Comparison of ENCODE assay signal across 31 cellular contexts in the genomic region with DNA sequence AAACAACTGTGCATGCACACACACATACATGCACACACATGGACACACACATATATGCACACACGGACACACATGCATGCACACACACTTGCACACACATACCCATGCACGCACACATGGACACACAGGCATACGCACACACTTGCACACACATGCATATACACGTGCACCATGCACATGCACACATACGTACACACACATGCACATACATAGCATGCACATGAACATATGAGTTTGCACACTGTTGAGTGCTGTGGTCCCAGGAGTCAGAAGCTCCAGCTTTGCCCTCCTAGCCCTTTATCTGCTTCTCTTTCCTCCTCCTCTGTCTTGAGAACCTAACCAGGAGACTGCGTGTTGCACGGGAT. TPM values are rescaled to one million over a fixed set of nuclear protein-coding genes. Genes with fewer than 3 reads are reported as not detected.
"Had no signal": no experiment of that assay in that cellular context is flagged by ENCODE, and none has a peak within 500 bp of the region (broad histone marks: within the 10 kb centered on the region; RNA-seq: fewer than 3 reads in every experiment).

No MANE protein-coding gene starts in this region.

- H3K27me3 ChIP-seq: pancreas, vagina had no signal

- FAIRE-seq: endometrium, frontal cortex, pancreas had no signal

- H3K4me3 ChIP-seq: colonic mucosa, left ventricle myocardium inferior, lung, mucosa of descending colon, pancreas, spleen, thoracic aorta, vagina had no signal

- H3K36me3 ChIP-seq: colonic mucosa, left ventricle myocardium inferior, pancreas, spleen, thoracic aorta, vagina had no signal

- H3K9me3 ChIP-seq: colonic mucosa, left ventricle myocardium inferior, mucosa of descending colon, pancreas, spleen, thoracic aorta, vagina had no signal

- DNase-seq: activated B cell treated with CpG ODN at 0.5 μM for 24 hours; activated CD4-positive, alpha-beta T cell treated with anti-CD3 and anti-CD28 coated beads, Interleukin-2, amount 50 U/mL, for 1 hour; activated CD8-positive, alpha-beta T cell treated with anti-CD3 and anti-CD28 coated beads for 36 hours; activated naive CD8-positive, alpha-beta T cell treated with anti-CD3 and anti-CD28 coated beads, Interleukin-2, amount 50 U/mL, for 24 hours; activated T-cell treated with anti-CD3 and anti-CD28 coated beads, Interleukin-2, amount 50 U/mL, for 4 hours; amygdala; cerebellar nuclear complex; colonic mucosa; effector CD8-positive, alpha-beta T cell; islet precursor cell; left ventricle myocardium inferior; mucosa of descending colon; nucleus accumbens; pancreas; spleen; stimulated activated CD4-positive, alpha-beta T cell treated with anti-CD3 and anti-CD28 coated beads, Interleukin-2, amount 100 ng/mL, for 48 hours; stimulated activated naive CD8-positive, alpha-beta T cell treated with anti-CD3 and anti-CD28 coated beads, Interleukin-15, Interleukin-2, amounts not matched to agents 100 U/mL and 50 U/mL, for 24 hours; T-helper 17 cell; T1000 had no signal

- ATAC-seq: activated CD8-positive, alpha-beta T cell treated with anti-CD3 and anti-CD28 coated beads for 36 hours; activated naive CD8-positive, alpha-beta T cell treated with anti-CD3 and anti-CD28 coated beads, Interleukin-2, amount 50 U/mL, for 24 hours; activated T-cell treated with anti-CD3 and anti-CD28 coated beads, Interleukin-2, amount 50 U/mL, for 4 hours; activated T-helper 17 cell treated with anti-CD3 and anti-CD28 coated beads, Interleukin-2, amount 50 U/mL, for 72 hours; mucosa of descending colon; natural killer cell treated with Interleukin-12 subunit alpha and Interleukin-12 subunit beta and Interleukin-15 and Interleukin-18, amount 100 ng/mL, for 72 hours; pancreas; right cardiac atrium; stimulated activated naive CD8-positive, alpha-beta T cell treated with anti-CD3 and anti-CD28 coated beads, Interleukin-15, Interleukin-2, amounts not matched to agents 100 U/mL and 50 U/mL, for 24 hours; T-helper 17 cell had no signal

- H3K4me1 ChIP-seq: colonic mucosa, pancreas, vagina had no signal

- H3K27ac ChIP-seq: colonic mucosa, left ventricle myocardium inferior, pancreas, spleen, thoracic aorta, vagina had no signal

RNA-seq across cellular contexts. Expression of gene LRTM2, which starts 3.7 kb away (rescaled TPM):
- total RNA-seq: activated B cell treated with CpG ODN at 0.5 μM for 24 hours; activated CD8-positive, alpha-beta T cell treated with anti-CD3 and anti-CD28 coated beads for 36 hours; activated T-helper 17 cell treated with anti-CD3 and anti-CD28 coated beads, Interleukin-2, amount 50 U/mL, for 72 hours; colonic mucosa; dermis microvascular lymphatic vessel endothelial cell; epithelial cell of proximal tubule; left ventricle myocardium inferior; lung; mesenteric fat pad; mucosa of descending colon; natural killer cell treated with Interleukin-12 subunit alpha and Interleukin-12 subunit beta and Interleukin-15 and Interleukin-18, amount 100 ng/mL, for 72 hours; pancreas; pulmonary artery endothelial cell; right cardiac atrium; T-helper 17 cell; thoracic aorta; vagina had no signal
- polyA plus RNA-seq: pancreas, right cardiac atrium, spleen had no signal
